ENCODE assay signal across 24 cellular contexts in genomic region chr11:97968071-97968470, GRCh38.
"Had no signal": no experiment of that assay in that cellular context is flagged by ENCODE, and none has a peak within 500 bp of the region (broad histone marks: within the 10 kb centered on the region; RNA-seq: fewer than 3 reads in every experiment).

No MANE protein-coding gene starts in this region.

- H3K4me2 ChIP-seq: hepatocyte, smooth muscle cell had no signal

- H3K27me3 Mint-ChIP-seq: naive thymus-derived CD4-positive, alpha-beta T cell; natural killer cell treated with Interleukin-12 subunit alpha and Interleukin-12 subunit beta and Interleukin-15 and Interleukin-18, amount 100 ng/mL, for 72 hours; progenitor cell of endocrine pancreas; stimulated activated naive B cell treated with anti-CD40 and anti-IgM and Interleukin-4, amounts not matched to agents 10 μg/mL and 1 μg/mL and 100 μg/mL, for 72 hours had no signal

- H3K9me3 ChIP-seq: lower lobe of right lung, ovary, right atrium auricular region, right lobe of liver, stomach, testis, thyroid gland, transverse colon, upper lobe of right lung had no signal

- H3K36me3 ChIP-seq: lower lobe of right lung, ovary, right atrium auricular region, right lobe of liver, stomach, thyroid gland, transverse colon, upper lobe of right lung had no signal

- FAIRE-seq: urothelium cell line had no signal

- H3K27me3 ChIP-seq: hepatocyte, ovary, right atrium auricular region, right lobe of liver, stomach, testis, thyroid gland, transverse colon, upper lobe of right lung had no signal

- H3K36me3 Mint-ChIP-seq: naive thymus-derived CD4-positive, alpha-beta T cell; stimulated activated naive B cell treated with anti-CD40 and anti-IgM and Interleukin-4, amounts not matched to agents 10 μg/mL and 1 μg/mL and 100 μg/mL, for 72 hours had no signal

- H3K4me3 ChIP-seq: hepatocyte, lower lobe of right lung, mucosa of descending colon, ovary, right atrium auricular region, right lobe of liver, smooth muscle cell, stomach, testis, thyroid gland, transverse colon, upper lobe of right lung had no signal

- DNase-seq: islet precursor cell; kidney glomerular epithelial cell; left cardiac atrium; lower lobe of right lung; midbrain; mucosa of descending colon; naive thymus-derived CD4-positive, alpha-beta T cell; ovary; right lobe of liver; stimulated activated CD4-positive, alpha-beta T cell treated with anti-CD3 and anti-CD28 coated beads, Interleukin-2, amount 100 ng/mL, for 24 hours; stimulated activated CD4-positive, alpha-beta T cell treated with anti-CD3 and anti-CD28 coated beads, Interleukin-4, amount 100 ng/mL, for 1 hour; stimulated activated naive B cell treated with anti-CD40 and anti-IgM and Interleukin-4, amounts not matched to agents 10 μg/mL and 1 μg/mL and 100 μg/mL, for 72 hours; stimulated activated naive CD8-positive, alpha-beta T cell treated with anti-CD3 and anti-CD28 coated beads, Interleukin-15, Interleukin-2, amounts not matched to agents 100 U/mL and 50 U/mL, for 24 hours; stomach; testis; thyroid gland; transverse colon; upper lobe of right lung had no signal

- H3K27ac Mint-ChIP-seq: naive thymus-derived CD4-positive, alpha-beta T cell; natural killer cell treated with Interleukin-12 subunit alpha and Interleukin-12 subunit beta and Interleukin-15 and Interleukin-18, amount 100 ng/mL, for 72 hours; progenitor cell of endocrine pancreas; stimulated activated naive B cell treated with anti-CD40 and anti-IgM and Interleukin-4, amounts not matched to agents 10 μg/mL and 1 μg/mL and 100 μg/mL, for 72 hours had no signal

- H3K4me1 Mint-ChIP-seq: naive thymus-derived CD4-positive, alpha-beta T cell; stimulated activated naive B cell treated with anti-CD40 and anti-IgM and Interleukin-4, amounts not matched to agents 10 μg/mL and 1 μg/mL and 100 μg/mL, for 72 hours had no signal

- H3K4me3 Mint-ChIP-seq: naive thymus-derived CD4-positive, alpha-beta T cell; natural killer cell treated with Interleukin-12 subunit alpha and Interleukin-12 subunit beta and Interleukin-15 and Interleukin-18, amount 100 ng/mL, for 72 hours; stimulated activated naive B cell treated with anti-CD40 and anti-IgM and Interleukin-4, amounts not matched to agents 10 μg/mL and 1 μg/mL and 100 μg/mL, for 72 hours had no signal

- H3K27ac ChIP-seq: hepatocyte, lower lobe of right lung, ovary, right atrium auricular region, right lobe of liver, stomach, testis, thyroid gland, transverse colon, upper lobe of right lung had no signal

- H3K79me2 ChIP-seq: hepatocyte had no signal

- H2AFZ ChIP-seq: hepatocyte had no signal

- H3K4me1 ChIP-seq: lower lobe of right lung, right atrium auricular region, right lobe of liver, stomach, testis, thyroid gland, transverse colon, upper lobe of right lung had no signal
